2 cellular contexts compared by ENCODE assay signal in the genomic region with DNA sequence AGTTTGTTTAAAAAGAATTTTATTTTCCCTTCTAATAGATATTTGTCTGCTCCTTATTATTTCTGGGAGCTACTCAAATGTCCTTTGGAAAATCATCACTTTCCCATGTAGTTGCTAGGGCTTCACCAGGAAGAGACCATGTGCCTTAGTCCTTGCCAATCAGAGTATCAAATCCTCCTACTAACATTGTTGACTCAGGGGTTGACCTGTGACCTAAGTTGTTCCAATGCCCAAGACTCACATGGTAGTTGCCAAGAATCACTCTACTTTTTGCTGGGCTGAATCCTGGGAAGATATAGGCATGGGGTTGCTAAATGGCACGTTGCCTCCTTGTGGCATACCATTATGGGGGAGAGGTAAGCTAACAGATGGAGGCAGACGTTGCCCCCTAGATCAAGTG.
A peak's percentile ranks its signal among the peaks of the same experiment; 100 is the strongest.
TF ChIP-seq lines count a peak whose summit lies in the region.

No MANE protein-coding gene starts in this region.

TF ChIP-seq in liver, 16 proteins besides CTCF, POLR2A, EP300 and RAD21 (continued from another document):
- TF ChIP-seq REST (IDR thresholded peaks at IDR 0.05) = no peak
- peak; percentile 28 for TF ChIP-seq FOXA2 (IDR thresholded peaks at IDR 0.05)
- peak; percentile 89 for TF ChIP-seq NR2F2 (IDR thresholded peaks at IDR 0.05)
- TF ChIP-seq JUND (IDR thresholded peaks at IDR 0.05) = no peak
- TF ChIP-seq YY1 (IDR thresholded peaks at IDR 0.05) = no peak
- no peak for TF ChIP-seq ATF3 (IDR thresholded peaks at IDR 0.05)
- TF ChIP-seq, protein P1, sequence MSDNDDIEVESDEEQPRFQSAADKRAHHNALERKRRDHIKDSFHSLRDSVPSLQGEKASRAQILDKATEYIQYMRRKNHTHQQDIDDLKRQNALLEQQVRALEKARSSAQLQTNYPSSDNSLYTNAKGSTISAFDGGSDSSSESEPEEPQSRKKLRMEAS (IDR thresholded peaks at IDR 0.05) = no peak
- TF ChIP-seq SP1 (IDR thresholded peaks at IDR 0.05) = no peak

TF ChIP-seq in HepG2, 621 proteins besides CTCF, POLR2A, EP300 and RAD21 (continued from another document):
- TF ChIP-seq AHDC1 (CRISPR knock-in tag; IDR thresholded peaks at IDR 0.05; ENCODE audit: borderline replicate concordance) (no peak), PAWR (CRISPR knock-in tag; IDR thresholded peaks at IDR 0.05; ENCODE audit: borderline replicate concordance) (no peak), ZNF547 (CRISPR knock-in tag; IDR thresholded peaks at IDR 0.05) (no peak), MTA1 (CRISPR knock-in tag; IDR thresholded peaks at IDR 0.05; ENCODE audit: borderline replicate concordance) (no peak), SYNCRIP (IDR thresholded peaks at IDR 0.05; ENCODE audit: insufficient read depth, low read depth, low read length) (no peak), ZNF720 (CRISPR knock-in tag; IDR thresholded peaks at IDR 0.05) (no peak), ZNF780A (CRISPR knock-in tag; IDR thresholded peaks at IDR 0.05) (no peak), PRMT3 (CRISPR knock-in tag; IDR thresholded peaks at IDR 0.05; ENCODE audit: borderline replicate concordance, low read depth) (no peak), KLF12 (CRISPR knock-in tag; IDR thresholded peaks at IDR 0.05; ENCODE audit: borderline replicate concordance) (no peak), ZEB1 (IDR thresholded peaks at IDR 0.05; ENCODE audit: insufficient replicate concordance, low read depth) (no peak)
- TF ChIP-seq, protein P2, sequence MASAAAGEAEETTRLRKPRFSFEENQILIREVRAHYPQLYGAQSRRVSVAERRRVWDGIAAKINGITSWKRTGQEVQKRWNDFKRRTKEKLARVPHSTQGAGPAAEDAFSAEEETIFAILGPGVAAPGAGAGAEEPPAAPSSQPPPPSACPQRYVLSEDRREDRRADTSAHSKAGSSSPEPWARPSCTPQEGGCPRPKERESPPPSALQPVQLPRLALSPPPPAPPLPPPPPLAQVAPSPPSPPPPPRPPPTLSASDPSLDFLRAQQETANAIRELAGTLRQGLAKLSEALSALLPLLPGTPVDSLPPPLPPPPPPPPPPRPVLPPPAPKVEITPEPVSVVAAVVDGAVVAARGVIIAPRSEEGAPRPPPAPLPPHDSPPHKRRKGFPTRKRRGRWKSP (CRISPR knock-in tag; IDR thresholded peaks at IDR 0.05) = no peak
- TF ChIP-seq, protein P3, sequence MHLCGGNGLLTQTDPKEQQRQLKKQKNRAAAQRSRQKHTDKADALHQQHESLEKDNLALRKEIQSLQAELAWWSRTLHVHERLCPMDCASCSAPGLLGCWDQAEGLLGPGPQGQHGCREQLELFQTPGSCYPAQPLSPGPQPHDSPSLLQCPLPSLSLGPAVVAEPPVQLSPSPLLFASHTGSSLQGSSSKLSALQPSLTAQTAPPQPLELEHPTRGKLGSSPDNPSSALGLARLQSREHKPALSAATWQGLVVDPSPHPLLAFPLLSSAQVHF (CRISPR knock-in tag; IDR thresholded peaks at IDR 0.05) = no peak
